In genomic region chr9:94878804-94879203, GRCh38 we compare ENCODE assay signal across 8 cellular contexts.
A peak's percentile ranks its signal among the peaks of the same experiment; 100 is the strongest.
DNase-seq lines count a peak whose midpoint lies in the region; ATAC-seq, FAIRE-seq and TF ChIP-seq lines count a peak whose summit lies in the region.
"Not testable (repeated sequence)": the region's sequence is repeated elsewhere in the genome, so short reads cannot be mapped to it uniquely, and the experiment has no call there.

No MANE protein-coding gene starts in this region.

- 100% methylated on average over 1 of the region's 3 CpGs for WGBS in mammary epithelial cell (ENCODE audit: low coverage, missing lambda C conversion rate)

- not testable (repeated sequence) for H3K36me3 Mint-ChIP-seq in activated T-helper 17 cell treated with anti-CD3 and anti-CD28 coated beads, Interleukin-2, amount 50 U/mL, for 72 hours (ENCODE audit: low read depth); type B pancreatic cell

- dilution Hi-C loops in mammary epithelial cell (cut with HindIII; ENCODE audit: low sequenced_read_pairs): loop anchor here (5.0 kb wide), 1 partner anchor 77 kb away; no protein-coding TSS in a partner anchor
- dilution Hi-C loops in keratinocyte (cut with MboI; ENCODE audit: extremely low pct_ligation_motif_present, low sequenced_read_pairs): not testable (repeated sequence)

- not testable (repeated sequence) for H3K36me3 ChIP-seq in mammary epithelial cell (ENCODE audit: insufficient read depth, low read length); keratinocyte (ENCODE audit: control insufficient read depth in 2 of 2, extremely low read depth in 1 of 2, insufficient read depth in 2 of 2, low read length in 2 of 2)

- intact Hi-C loops in mammary epithelial cell (cut with micrococcal nuclease): not testable (repeated sequence)

- not testable (repeated sequence) for H2AFZ ChIP-seq in mammary epithelial cell (ENCODE audit: low read depth, low read length)
- H2AFZ ChIP-seq in keratinocyte (ENCODE audit: control insufficient read depth, low read length): peak overlapping the region; percentile 15

- H3K4me1 ChIP-seq in mammary epithelial cell (ENCODE audit: insufficient read depth, low read length): peaks cover 20% of the 10 kb centered on the region
- peaks cover 28% of the 10 kb centered on the region for H3K4me1 ChIP-seq in keratinocyte (ENCODE audit: control insufficient read depth, extremely low read depth, insufficient read depth, low read length)

- not testable (repeated sequence) for H3K9me3 Mint-ChIP-seq in activated T-helper 17 cell treated with anti-CD3 and anti-CD28 coated beads, Interleukin-2, amount 50 U/mL, for 72 hours
- H3K9me3 Mint-ChIP-seq in type B pancreatic cell: peaks cover 13% of the 10 kb centered on the region

- H3K9me3 ChIP-seq in mammary epithelial cell (replicated peaks; ENCODE audit: insufficient read depth, low read length); keratinocyte (ENCODE audit: control insufficient read depth, low read depth, low read length): not testable (repeated sequence)

- H3K4me3 Mint-ChIP-seq in activated T-helper 17 cell treated with anti-CD3 and anti-CD28 coated beads, Interleukin-2, amount 50 U/mL, for 72 hours: peak overlapping the region; percentile 63
- peak overlapping the region; percentile 16 for H3K4me3 Mint-ChIP-seq in type B pancreatic cell

- in situ Hi-C loops in mammary epithelial cell (cut with MboI; ENCODE audit: low sequenced_read_pairs in 2 of 2): loop anchor here in 1 of 2 donors (25.0 kb wide), 1 partner anchor 92 kb away; no protein-coding TSS in a partner anchor

- H3K27me3 ChIP-seq in mammary epithelial cell (ENCODE audit: insufficient read depth, low read length); keratinocyte (ENCODE audit: control insufficient read depth, extremely low read depth, insufficient read depth, low read length): not testable (repeated sequence)

- TF ChIP-seq CTCF in mammary epithelial cell (conservative IDR thresholded peaks at IDR 0.05 in 1 of 2, IDR thresholded peaks at IDR 0.05 in 1 of 2; ENCODE audit: extremely low read depth in 1 of 2, insufficient read depth in 1 of 2, low read depth in 1 of 2, low read length in 2 of 2); keratinocyte (optimal IDR thresholded peaks at IDR 0.05 in 1 of 3, IDR thresholded peaks at IDR 0.05 in 1 of 3, conservative IDR thresholded peaks at IDR 0.05 in 1 of 3; ENCODE audit: extremely low read depth in 1 of 3, insufficient read depth in 2 of 3, low read length in 3 of 3); type B pancreatic cell (conservative IDR thresholded peaks at IDR 0.05): not testable (repeated sequence)

- H3K27ac Mint-ChIP-seq in activated T-helper 17 cell treated with anti-CD3 and anti-CD28 coated beads, Interleukin-2, amount 50 U/mL, for 72 hours: peak overlapping the region; percentile 72
- H3K27ac Mint-ChIP-seq in type B pancreatic cell: not testable (repeated sequence)

- H3K4me3 ChIP-seq in mammary epithelial cell (replicated peaks in 1 of 3; ENCODE audit: insufficient read depth in 1 of 3, low read depth in 2 of 3, low read length in 3 of 3); skin epidermis: not testable (repeated sequence)
- peak overlapping the region in 2 of 3 experiments; percentile 3 to 4 for H3K4me3 ChIP-seq in keratinocyte (ENCODE audit: control insufficient read depth in 2 of 3, extremely low read depth in 1 of 3, insufficient read depth in 2 of 3, low read depth in 1 of 3, low read length in 3 of 3)

- ATAC-seq in activated T-helper 17 cell treated with anti-CD3 and anti-CD28 coated beads, Interleukin-2, amount 50 U/mL, for 72 hours (replicated peaks): peak; percentile 63

- not testable (repeated sequence) for H3K27ac ChIP-seq in mammary epithelial cell (ENCODE audit: insufficient read depth, low read depth, low read length)
- H3K27ac ChIP-seq in keratinocyte (ENCODE audit: control insufficient read depth, insufficient read depth, low read length) (peak overlapping the region; percentile 6), skin epidermis (peak overlapping the region in 11 of 21 experiments; percentile 0 to 54 (median 15))

- H3K9me1 ChIP-seq in keratinocyte (ENCODE audit: control insufficient read depth, extremely low read depth, insufficient read depth, low read length): not testable (repeated sequence)

- CTCF ChIA-PET in mammary epithelial cell (lab: Charles Lee; ENCODE audit: low non-redundant PET): not testable (repeated sequence)

- not testable (repeated sequence) for H3K27me3 Mint-ChIP-seq in activated T-helper 17 cell treated with anti-CD3 and anti-CD28 coated beads, Interleukin-2, amount 50 U/mL, for 72 hours; type B pancreatic cell

- H3K9ac ChIP-seq in mammary epithelial cell (ENCODE audit: insufficient read depth, low read length); keratinocyte (ENCODE audit: control insufficient read depth, extremely low read depth, insufficient read depth, low read length): not testable (repeated sequence)

- DNase-seq in EH (ENCODE audit: low read depth) (peak; percentile 56), NCI-H226 (peak; percentile 32)
- peak; percentile 45 for DNase-seq in activated CD4-positive, alpha-beta T cell treated with anti-CD3 and anti-CD28 coated beads for 48 hours
- not testable (repeated sequence) for DNase-seq in mammary epithelial cell; keratinocyte (ENCODE audit: low read depth, low spot score); type B pancreatic cell (ENCODE audit: extremely low spot score, unreplicated experiment)

- peak overlapping the region; percentile 2 for H3K4me2 ChIP-seq in mammary epithelial cell (ENCODE audit: insufficient read depth, low read depth, low read length)
- peak overlapping the region; percentile 54 for H3K4me2 ChIP-seq in keratinocyte (ENCODE audit: control insufficient read depth, extremely low read depth, insufficient read depth, low read depth, low read length)

- not testable (repeated sequence) for BruUV-seq in mammary epithelial cell (replicated peaks; lab: Mats Ljungman, UMichigan)

- not testable (repeated sequence) for H3K79me2 ChIP-seq in mammary epithelial cell (ENCODE audit: insufficient read depth, low read length); keratinocyte (ENCODE audit: control insufficient read depth, insufficient read depth, low read length)

- not testable (repeated sequence) for H4K20me1 ChIP-seq in mammary epithelial cell (ENCODE audit: insufficient read depth, low read length); keratinocyte (ENCODE audit: control insufficient read depth, extremely low read depth, insufficient read depth, low read length)

- peaks cover 21% of the 10 kb centered on the region for H3K4me1 Mint-ChIP-seq in activated T-helper 17 cell treated with anti-CD3 and anti-CD28 coated beads, Interleukin-2, amount 50 U/mL, for 72 hours
- peaks cover 29% of the 10 kb centered on the region for H3K4me1 Mint-ChIP-seq in type B pancreatic cell (ENCODE audit: unreplicated experiment)

- peak; percentile 67 for FAIRE-seq in keratinocyte (lab: Jason Lieb, UNC)
